In the genomic region with DNA sequence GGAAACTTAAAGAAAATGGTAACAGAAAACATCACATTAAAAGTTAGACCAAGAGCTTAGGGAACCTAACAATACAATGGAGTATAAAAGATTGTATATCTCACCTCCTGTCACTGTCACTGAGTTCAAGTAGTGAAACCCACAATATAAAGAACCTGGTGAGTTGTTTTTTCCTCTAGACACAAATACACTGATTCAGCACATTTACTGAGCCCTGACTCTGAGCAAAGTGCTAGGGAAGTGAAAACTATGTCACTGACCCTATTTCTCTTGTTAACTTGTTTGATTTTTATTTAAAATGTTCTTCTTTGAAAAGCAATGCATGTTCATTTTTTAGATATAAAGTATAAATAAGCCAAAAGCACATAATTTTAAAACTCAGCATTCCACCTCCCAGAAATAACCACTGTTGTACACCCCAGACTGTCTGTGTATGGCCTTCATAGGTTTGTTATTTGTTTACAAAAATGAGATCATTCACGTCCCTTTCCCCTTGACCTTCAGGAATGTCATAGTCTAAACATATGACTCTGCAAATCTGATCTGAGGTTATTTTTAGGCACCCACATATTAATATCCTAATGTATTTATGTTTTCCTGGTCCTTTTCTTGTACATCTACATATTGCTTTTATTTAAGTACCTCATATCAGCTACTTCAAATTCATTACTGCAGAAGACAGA, we compare ENCODE assay signal across 1 cellular context.
TF ChIP-seq lines count a peak whose summit lies in the region.

No MANE protein-coding gene starts in this region.

TF ChIP-seq in K562, 482 proteins besides CTCF, POLR2A, EP300 and RAD21 (continued from another document):
- TF ChIP-seq RERE (CRISPR knock-in tag; IDR thresholded peaks at IDR 0.05; ENCODE audit: borderline replicate concordance) (no peak), MAFF (IDR thresholded peaks at IDR 0.05; ENCODE audit: low read length) (peak; percentile 53), PHF20 (IDR thresholded peaks at IDR 0.05; ENCODE audit: partially characterized antibody) (no peak), MAFG (tag; conservative IDR thresholded peaks at IDR 0.05) (peak; percentile 66; the same call in 1 of the 2 replicates), NFATC3 (IDR thresholded peaks at IDR 0.05) (no peak)
